ENCODE assay signal across 24 cellular contexts in the genomic region with DNA sequence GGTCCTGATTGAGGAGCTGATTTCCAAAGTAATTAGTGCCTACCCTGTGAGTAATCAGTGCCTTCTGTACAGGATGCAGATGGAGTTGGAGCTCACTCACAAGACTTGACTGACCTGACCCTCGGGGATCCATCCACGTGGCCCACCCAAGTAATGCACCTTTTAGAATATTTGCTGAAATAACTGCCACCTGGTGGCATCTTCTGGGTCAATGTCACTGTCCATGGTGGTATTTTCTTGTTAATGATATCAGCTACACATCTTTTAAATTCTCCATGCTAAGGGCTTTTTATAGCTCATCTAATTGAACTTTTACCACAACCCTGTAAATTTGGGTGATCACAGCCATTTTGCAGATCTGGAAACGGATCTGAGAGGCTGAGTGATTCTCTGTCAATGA.
DNase-seq lines count a peak whose midpoint lies in the region; ATAC-seq and TF ChIP-seq lines count a peak whose summit lies in the region.
"Had no signal": no experiment of that assay in that cellular context is flagged by ENCODE, and none has a peak within 500 bp of the region (broad histone marks: within the 10 kb centered on the region; RNA-seq: fewer than 3 reads in every experiment).

No MANE protein-coding gene starts in this region.

- H3K27me3 ChIP-seq in A673 (replicated peaks; ENCODE audit: insufficient read depth, low read depth, low read length, poor library complexity): peaks cover 72% of the 10 kb centered on the region

- peaks cover 24% of the 10 kb centered on the region for H3K27me3 Mint-ChIP-seq in activated CD4-positive, alpha-beta T cell treated with anti-CD3 and anti-CD28 coated beads for 36 hours

- intact Hi-C loops in A673 (cut with micrococcal nuclease; ENCODE audit: unreplicated experiment) (no loop called here), cardiac septum (cut with DNase I) (no loop called here)
- intact Hi-C loops in activated CD4-positive, alpha-beta T cell treated with anti-CD3 and anti-CD28 coated beads for 36 hours (cut with DNase I, micrococcal nuclease): no loop called here

- TF ChIP-seq CTCF in A673 (conservative IDR thresholded peaks at IDR 0.05; ENCODE audit: low read depth, low read length) (0 out of 2 replicates have a peak, but pooled peaks have one; percentile 14), GM12874 (IDR thresholded peaks at IDR 0.05; ENCODE audit: insufficient read depth, low read depth, low read length) (0 out of 2 replicates have a peak, but pooled peaks have one; percentile 12), NB4 (IDR thresholded peaks at IDR 0.05; ENCODE audit: low read depth, low read length) (no peak), epithelial cell of esophagus (IDR thresholded peaks at IDR 0.05; ENCODE audit: insufficient read depth, low read depth, low read length, missing control alignments) (peak; percentile 15)

- ATAC-seq in GM18858 (IDR thresholded peaks at IDR 0.05; ENCODE audit: unreplicated experiment): no peak
- ATAC-seq in activated CD4-positive, alpha-beta T cell treated with anti-CD3 and anti-CD28 coated beads for 36 hours: no peak
- ATAC-seq: activated CD8-positive, alpha-beta T cell treated with anti-CD3 and anti-CD28 coated beads for 36 hours; heart right ventricle; left lobe of liver; natural killer cell; pancreas; sciatic nerve had no signal

- H3K9me3 ChIP-seq in A673 (ENCODE audit: low read depth, low read length, poor library complexity, severe bottlenecking): no peaks in the 10 kb centered on the region
- H3K9me3 ChIP-seq: heart right ventricle, pancreas had no signal

- H3K4me1 Mint-ChIP-seq in activated CD4-positive, alpha-beta T cell treated with anti-CD3 and anti-CD28 coated beads for 36 hours: no peaks in the 10 kb centered on the region
- H3K4me1 Mint-ChIP-seq: activated B cell treated with CpG ODN at 0.5 μM for 24 hours, natural killer cell had no signal

- H3K4me3 ChIP-seq in A673 (ENCODE audit: low read depth, low read length, poor library complexity, severe bottlenecking) (no peak overlapping the region), NB4 (ENCODE audit: low read depth, low read length) (no peak overlapping the region), epithelial cell of esophagus (ENCODE audit: low read length) (no peak overlapping the region)
- H3K4me3 ChIP-seq: heart right ventricle, pancreas had no signal

- no peak for TF ChIP-seq POLR2A in NB4 (IDR thresholded peaks at IDR 0.05; ENCODE audit: extremely low read depth, insufficient read length)

- POLR2A ChIA-PET in A673 (lab: Charles Lee; ENCODE audit: low non-redundant PET): no interaction called here
- POLR2A ChIA-PET in activated CD4-positive, alpha-beta T cell treated with anti-CD3 and anti-CD28 coated beads for 36 hours (lab: Charles Lee): no interaction called here

- H3K36me3 ChIP-seq in A673 (ENCODE audit: insufficient read depth, low read length, poor library complexity, severe bottlenecking): no peaks in the 10 kb centered on the region
- H3K36me3 ChIP-seq: heart right ventricle, pancreas had no signal

- CTCF ChIA-PET in A673 (lab: Charles Lee): no interaction called here
- CTCF ChIA-PET in activated CD4-positive, alpha-beta T cell treated with anti-CD3 and anti-CD28 coated beads for 36 hours (lab: Charles Lee): interaction anchor here (0.6 to 2.4 kb wide), 3 partner anchors 23 to 180 kb away, joined by 3 to 9 read pairs (median 3); no protein-coding TSS in a partner anchor

- H3K4me1 ChIP-seq in A673 (ENCODE audit: insufficient read depth, low read length, poor library complexity, severe bottlenecking): no peaks in the 10 kb centered on the region
- H3K4me1 ChIP-seq: pancreas had no signal

- H3K36me3 Mint-ChIP-seq in activated CD4-positive, alpha-beta T cell treated with anti-CD3 and anti-CD28 coated beads for 36 hours (ENCODE audit: low read depth): no peaks in the 10 kb centered on the region
- H3K36me3 Mint-ChIP-seq: natural killer cell had no signal

- no peak for DNase-seq in A673 (ENCODE audit: low spot score)
- peak; percentile 17 for DNase-seq in NB4 (ENCODE audit: low read depth)
- no peak for DNase-seq in epithelial cell of esophagus (ENCODE audit: low read depth)
- no peak for DNase-seq in COLO829 (ENCODE audit: low spot score)
- no peak for DNase-seq in activated CD4-positive, alpha-beta T cell treated with anti-CD3 and anti-CD28 coated beads for 36 hours
- DNase-seq in cardiac septum (ENCODE audit: low spot score): no peak
- DNase-seq: activated B cell treated with CpG ODN at 0.5 μM for 24 hours; activated CD8-positive, alpha-beta T cell treated with anti-CD3 and anti-CD28 coated beads for 36 hours; activated naive CD4-positive, alpha-beta T cell; activated T-cell treated with anti-CD3 and anti-CD28 coated beads, Interleukin-2, amount 50 U/mL, for 1 hour; amniotic stem cell; C1 segment of cervical spinal cord; heart right ventricle; natural killer cell; NCI-H1105 treated with DMSO at 0.1 percent for 48 hours; NCI-H2029 treated with DMSO at 0.1 percent for 48 hours; NCI-H446 treated with DMSO at 0.1 percent for 48 hours; NK-92 treated with Interleukin-12 subunit alpha and Interleukin-12 subunit beta, amount 100 ng/mL, for 24 hours; pancreas had no signal

- no TSS peak for BruUV-seq in A673 (replicated peaks; lab: Mats Ljungman, UMichigan)

- H3K27ac ChIP-seq in A673 (ENCODE audit: low read depth, low read length, poor library complexity, severe bottlenecking): no peak overlapping the region
- H3K27ac ChIP-seq: heart right ventricle, pancreas had no signal

- no peaks in the 10 kb centered on the region for H3K9me3 Mint-ChIP-seq in activated CD4-positive, alpha-beta T cell treated with anti-CD3 and anti-CD28 coated beads for 36 hours (ENCODE audit: low read depth)
- H3K9me3 Mint-ChIP-seq: activated B cell treated with CpG ODN at 0.5 μM for 24 hours; activated CD8-positive, alpha-beta T cell treated with anti-CD3 and anti-CD28 coated beads for 36 hours; dendritic cell treated with granulocyte-macrophage colony-stimulating factor and Interleukin-4, amounts not matched to agents 40 ng/mL and 50 ng/mL, for 4 days; natural killer cell had no signal

- no peak overlapping the region for H3K4me3 Mint-ChIP-seq in activated CD4-positive, alpha-beta T cell treated with anti-CD3 and anti-CD28 coated beads for 36 hours
- H3K4me3 Mint-ChIP-seq: activated B cell treated with CpG ODN at 0.5 μM for 24 hours; activated CD8-positive, alpha-beta T cell treated with anti-CD3 and anti-CD28 coated beads for 36 hours; dendritic cell treated with granulocyte-macrophage colony-stimulating factor and Interleukin-4, amounts not matched to agents 40 ng/mL and 50 ng/mL, for 4 days; natural killer cell had no signal

- no peak overlapping the region for H3K27ac Mint-ChIP-seq in activated CD4-positive, alpha-beta T cell treated with anti-CD3 and anti-CD28 coated beads for 36 hours
- H3K27ac Mint-ChIP-seq: activated B cell treated with CpG ODN at 0.5 μM for 24 hours; activated CD8-positive, alpha-beta T cell treated with anti-CD3 and anti-CD28 coated beads for 36 hours; dendritic cell treated with granulocyte-macrophage colony-stimulating factor and Interleukin-4, amounts not matched to agents 40 ng/mL and 50 ng/mL, for 4 days; natural killer cell had no signal
